ENCODE assay signal across 8 cellular contexts in genomic region chr2:178450574-178451429, GRCh38. TPM values are rescaled to one million over a fixed set of nuclear protein-coding genes. Genes with fewer than 3 reads are reported as not detected.
A peak's percentile ranks its signal among the peaks of the same experiment; 100 is the strongest.
DNase-seq lines count a peak whose midpoint lies in the region; ATAC-seq and TF ChIP-seq lines count a peak whose summit lies in the region.

A gene with protein sequence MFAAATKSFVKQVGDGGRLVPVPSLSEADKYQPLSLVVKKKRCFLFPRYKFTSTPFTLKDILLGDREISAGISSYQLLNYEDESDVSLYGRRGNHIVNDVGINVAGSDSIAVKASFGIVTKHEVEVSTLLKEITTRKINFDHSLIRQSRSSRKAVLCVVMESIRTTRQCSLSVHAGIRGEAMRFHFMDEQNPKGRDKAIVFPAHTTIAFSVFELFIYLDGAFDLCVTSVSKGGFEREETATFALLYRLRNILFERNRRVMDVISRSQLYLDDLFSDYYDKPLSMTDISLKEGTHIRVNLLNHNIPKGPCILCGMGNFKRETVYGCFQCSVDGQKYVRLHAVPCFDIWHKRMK (plus strand): TSS chr2:178451378. CDS start chr2:178453410, 2,032 bp downstream.
PRKRA (minus strand) TSS chr2:178451175; CDS start chr2:178451030, 145 bp downstream.

- DNase-seq in GM04504 (ENCODE audit: low read depth) (peak; percentile 95), HFFc6 (peak; percentile 92), NAMALWA (ENCODE audit: low spot score) (peak; percentile 95), SK-MEL-5 (ENCODE audit: low read depth, low spot score) (peak; percentile 93), non-pigmented ciliary epithelial cell (ENCODE audit: low read depth) (peak; percentile 87), superior temporal gyrus (ENCODE audit: extremely low spot score) (peak; percentile 96)
- peak; percentile 96 for DNase-seq in activated naive CD4-positive, alpha-beta T cell treated with anti-CD3 and anti-CD28 coated beads, Interleukin-2, amount 10 ng/mL, durations not matched to agents 7 days and 5 days

- no peaks in the 10 kb centered on the region for H3K9me3 ChIP-seq in gastroesophageal sphincter

- H3K4me3 ChIP-seq in gastroesophageal sphincter: peak within 1 kb of the TSS; percentile 48 to 64

- H3K27me3 Mint-ChIP-seq in HFFc6 (ENCODE audit: insufficient read depth): no peaks in the 10 kb centered on the region
- H3K27me3 Mint-ChIP-seq in activated naive CD4-positive, alpha-beta T cell treated with anti-CD3 and anti-CD28 coated beads, Interleukin-2, amount 10 ng/mL, durations not matched to agents 7 days and 5 days: peaks cover 12% of the 10 kb centered on the region

- in situ Hi-C loops in SK-MEL-5 (cut with HindIII; ENCODE audit: low pct_unique_long_range_greater_than_20kb, low sequenced_read_pairs): no loop called here

- peak; percentile 92 to 93 for TF ChIP-seq POLR2A in gastroesophageal sphincter (IDR thresholded peaks at IDR 0.05)

- peak; percentile 98 for ATAC-seq in gastroesophageal sphincter

- peaks cover 34% of the 10 kb centered on the region for H3K4me1 Mint-ChIP-seq in HFFc6 (ENCODE audit: low read depth)
- H3K4me1 Mint-ChIP-seq in activated naive CD4-positive, alpha-beta T cell treated with anti-CD3 and anti-CD28 coated beads, Interleukin-2, amount 10 ng/mL, durations not matched to agents 7 days and 5 days: peaks cover 31% of the 10 kb centered on the region

- TF ChIP-seq EP300 in gastroesophageal sphincter (IDR thresholded peaks at IDR 0.05): no peak

- H3K4me1 ChIP-seq in gastroesophageal sphincter: peaks cover 3 to 35% (median 12%) of the 10 kb centered on the region in 3 donors

- WGBS in gastroesophageal sphincter (ENCODE audit: low coverage in 1 of 2), 2 donors: no CpG with 5 or more reads among the region's 91 CpGs

- no peaks in the 10 kb centered on the region for H3K9me3 Mint-ChIP-seq in HFFc6
- H3K9me3 Mint-ChIP-seq in activated naive CD4-positive, alpha-beta T cell treated with anti-CD3 and anti-CD28 coated beads, Interleukin-2, amount 10 ng/mL, durations not matched to agents 7 days and 5 days: no peaks in the 10 kb centered on the region

- H3K4me3 Mint-ChIP-seq in HFFc6: peak within 1 kb of the TSS; percentile 88
- H3K4me3 Mint-ChIP-seq in activated naive CD4-positive, alpha-beta T cell treated with anti-CD3 and anti-CD28 coated beads, Interleukin-2, amount 10 ng/mL, durations not matched to agents 7 days and 5 days: peak within 1 kb of the TSS; percentile 87

- CTCF ChIA-PET in activated naive CD4-positive, alpha-beta T cell treated with anti-CD3 and anti-CD28 coated beads, Interleukin-2, amount 10 ng/mL, durations not matched to agents 7 days and 5 days (lab: Charles Lee): interaction anchor here (0.7 to 1.4 kb wide), 5 partner anchors 12 to 338 kb away, joined by 3 to 7 read pairs (median 3); partner anchors contain the start of gene RBM45

- peaks cover 16% of the 10 kb centered on the region for H3K36me3 Mint-ChIP-seq in HFFc6 (ENCODE audit: low read depth)
- peaks cover 21% of the 10 kb centered on the region for H3K36me3 Mint-ChIP-seq in activated naive CD4-positive, alpha-beta T cell treated with anti-CD3 and anti-CD28 coated beads, Interleukin-2, amount 10 ng/mL, durations not matched to agents 7 days and 5 days

- H3K36me3 ChIP-seq in gastroesophageal sphincter: peaks cover 0 to 23% of the 10 kb centered on the region in 2 donors

- TF ChIP-seq CTCF in HFFc6 (IDR thresholded peaks at IDR 0.05): peak; percentile 43; the same call in 1 of the 2 replicates
- peak in 1 of 4 experiments; percentile 45 for TF ChIP-seq CTCF in gastroesophageal sphincter (IDR thresholded peaks at IDR 0.05)

- peak within 1 kb of the TSS; percentile 81 to 96 (median 95) for H3K27ac ChIP-seq in gastroesophageal sphincter

- peak within 1 kb of the TSS; percentile 97 for H3K27ac Mint-ChIP-seq in HFFc6
- H3K27ac Mint-ChIP-seq in activated naive CD4-positive, alpha-beta T cell treated with anti-CD3 and anti-CD28 coated beads, Interleukin-2, amount 10 ng/mL, durations not matched to agents 7 days and 5 days: peak within 1 kb of the TSS; percentile 93

- H3K27me3 ChIP-seq in gastroesophageal sphincter: no peaks in the 10 kb centered on the region

RNA-seq across cellular contexts. Expression of the first gene that starts in this region (rescaled TPM):
- total RNA-seq in HFFc6 (2021; fragmentation: NEBNext Ultra II Directional; extraction: Animal tissue kit (Norgen Biotek cat#: 25700)): 1 to 10 TPM in 1 of 6 experiments, under 1 TPM in 5; 0.43 to 1.0 (median 0.69) TPM
- 0.34 and 0.56 TPM in 2 replicates for total RNA-seq in SK-MEL-5 (2014; rRNA removed; shearing (Covaris generic))
- polyA plus RNA-seq in SK-MEL-5 (2015; cell fraction: cytosol; rRNA removed): 0.05 and 0.26 TPM in 2 replicates
- 13.5 and 20.0 TPM in 2 replicates for polyA plus RNA-seq in SK-MEL-5 (2015; cell fraction: nucleus; rRNA removed)
- 1 to 10 TPM; 2.9 to 4.7 (median 3.9) TPM for total RNA-seq in gastroesophageal sphincter

RNA-seq across cellular contexts. Expression of gene PRKRA, which starts in this region (rescaled TPM):
- 10 to 100 TPM; 30.4 to 38.3 (median 33.7) TPM for total RNA-seq in HFFc6 (2021; fragmentation: NEBNext Ultra II Directional; extraction: Animal tissue kit (Norgen Biotek cat#: 25700))
- 32.3 and 39.4 TPM in 2 replicates for total RNA-seq in SK-MEL-5 (2014; rRNA removed; shearing (Covaris generic))
- polyA plus RNA-seq in SK-MEL-5 (2015; cell fraction: cytosol; rRNA removed): 27.1 and 31.9 TPM in 2 replicates
- polyA plus RNA-seq in SK-MEL-5 (2015; cell fraction: nucleus; rRNA removed): 65.8 and 71.6 TPM in 2 replicates
- 10 to 100 TPM; 72.2 to 89.9 (median 82.4) TPM for total RNA-seq in gastroesophageal sphincter

Comparison
In these comparisons a context has a peak if more than half of its experiments do, and no peak if none do; other contexts are left out.
1. Peak in every context shown above with its lines: DNase-seq, ATAC-seq, H3K4me3 ChIP-seq and H3K27ac ChIP-seq.